ENCODE assay signal across 9 cellular contexts in genomic region chr7:5665106-5666025, GRCh38.
A peak's percentile ranks its signal among the peaks of the same experiment; 100 is the strongest.
DNase-seq lines count a peak whose midpoint lies in the region; ATAC-seq and TF ChIP-seq lines count a peak whose summit lies in the region.
"Had no signal": no experiment of that assay in that cellular context is flagged by ENCODE, and none has a peak within 500 bp of the region (broad histone marks: within the 10 kb centered on the region; RNA-seq: fewer than 3 reads in every experiment).

No MANE protein-coding gene starts in this region.

- H3K9me2 ChIP-seq in hepatocyte (replicated peaks; ENCODE audit: insufficient read depth): no peaks in the 10 kb centered on the region

- peaks cover 5% of the 10 kb centered on the region for H3K79me2 ChIP-seq in hepatocyte

- peaks cover 20% of the 10 kb centered on the region for H3K36me3 Mint-ChIP-seq in T-cell

- peak; percentile 84 to 87 (median 84) for TF ChIP-seq CTCF in ascending aorta (IDR thresholded peaks at IDR 0.05)
- peak; percentile 85 for TF ChIP-seq CTCF in hepatocyte (IDR thresholded peaks at IDR 0.05; ENCODE audit: poor library complexity)

- H2AFZ ChIP-seq in hepatocyte: no peak overlapping the region

- H3K36me3 ChIP-seq in ascending aorta (peaks cover 17 to 24% of the 10 kb centered on the region in 2 donors), hepatocyte (replicated peaks; ENCODE audit: insufficient read depth, low read depth) (no peaks in the 10 kb centered on the region)

- CTCF ChIA-PET in T-cell (lab: Charles Lee): interaction anchor here (0.5 to 3.4 kb wide), 19 partner anchors 10 to 181 kb away, joined by 3 to 31 read pairs (median 4); no protein-coding TSS in a partner anchor

- POLR2A ChIA-PET in T-cell (lab: Charles Lee): interaction anchor here in 1 of 2 donors (0.5 to 0.7 kb wide), 3 partner anchors 18 to 163 kb away, joined by 3 to 12 read pairs (median 4); no protein-coding TSS in a partner anchor

- H4K20me1 ChIP-seq in hepatocyte (ENCODE audit: insufficient read depth, poor library complexity, severe bottlenecking): no peaks in the 10 kb centered on the region

- DNase-seq in activated CD8-positive, alpha-beta memory T cell treated with anti-CD3 and anti-CD28 coated beads for 24 hours: peak; percentile 77
- DNase-seq in activated CD8-positive, alpha-beta memory T cell treated with anti-CD3 and anti-CD28 coated beads, Interleukin-2, amount 50 U/mL, for 48 hours: no peak
- DNase-seq in NCI-H1694 (lab: John Stamatoyannopoulos, UW) (peak; percentile 79), T-cell (peak; percentile 17 to 63 (median 48)), ascending aorta (ENCODE audit: low spot score in 2 of 2) (peak; percentile 23 to 88), hepatocyte (ENCODE audit: low spot score) (peak; percentile 85), sciatic nerve (ENCODE audit: low spot score) (peak; percentile 83)

- no peak overlapping the region for H3K4me3 Mint-ChIP-seq in T-cell

- no peak overlapping the region for H3K4me3 ChIP-seq in ascending aorta
- no peak overlapping the region for H3K4me3 ChIP-seq in hepatocyte
- H3K4me3 ChIP-seq: skin epidermis had no signal

- H3K4me1 Mint-ChIP-seq in T-cell: peaks cover 21 to 33% (median 26%) of the 10 kb centered on the region in 3 donors

- H3K27ac ChIP-seq in ascending aorta: no peak overlapping the region
- no peak overlapping the region for H3K27ac ChIP-seq in hepatocyte

- peaks cover 0 to 2% of the 10 kb centered on the region in 2 donors for H3K4me1 ChIP-seq in ascending aorta
- peaks cover 7% of the 10 kb centered on the region for H3K4me1 ChIP-seq in hepatocyte (ENCODE audit: insufficient read depth)

- H3K27me3 Mint-ChIP-seq in T-cell: no peaks in the 10 kb centered on the region

- H3K27ac Mint-ChIP-seq in T-cell: peak overlapping the region in 1 of 2 donors; percentile 29

- H3K4me2 ChIP-seq in hepatocyte: no peak overlapping the region

- WGBS in hepatocyte (ENCODE audit: low lambda C conversion rate, missing lambda C conversion rate): 63% methylated on average over 18 of the region's 18 CpGs

- intact Hi-C loops in ascending aorta (cut with DNase I) (loop anchor here (1.0 to 5.0 kb wide), 2 partner anchors 37 to 170 kb away; no protein-coding TSS in a partner anchor), sciatic nerve (cut with DNase I) (no loop called here)

- H3K27me3 ChIP-seq in ascending aorta (no peaks in the 10 kb centered on the region), hepatocyte (no peaks in the 10 kb centered on the region)

- ATAC-seq in T-cell (replicated peaks in 1 of 4) (peak; percentile 68 to 83 (median 74)), sciatic nerve (peak; percentile 89), HG02981 (IDR thresholded peaks at IDR 0.05; ENCODE audit: unreplicated experiment) (no peak)

- H3K9me3 ChIP-seq in ascending aorta (no peaks in the 10 kb centered on the region), hepatocyte (ENCODE audit: low read depth) (no peaks in the 10 kb centered on the region)

- no peaks in the 10 kb centered on the region for H3K9me3 Mint-ChIP-seq in T-cell
